10 cellular contexts compared by ENCODE assay signal in genomic region chr15:44128443-44128842, GRCh38.
"Had no signal": no experiment of that assay in that cellular context is flagged by ENCODE, and none has a peak within 500 bp of the region (broad histone marks: within the 10 kb centered on the region; RNA-seq: fewer than 3 reads in every experiment).

No MANE protein-coding gene starts in this region.

- H3K9ac ChIP-seq: GM23248 had no signal

- ATAC-seq: GM23338, HCT116 had no signal

- H3K4me1 ChIP-seq: HAP-1 had no signal

- H2AFZ ChIP-seq: GM23248, GM23338 had no signal

- H3K4me3 ChIP-seq: GM23248, GM23338, HAP-1 had no signal

- DNase-seq: GM23248, GOT3, H7, H9, HCEC 1CT, HFFc6 had no signal

- H3K36me3 ChIP-seq: HAP-1 had no signal

- FAIRE-seq: H1 had no signal

- H3K27ac Mint-ChIP-seq: GM23338, H9, HFFc6 had no signal

- H3K4me2 ChIP-seq: GM23338 had no signal

- H3K4me3 Mint-ChIP-seq: GM23338, H9, HFFc6 had no signal

- H3K4me1 Mint-ChIP-seq: GM23338, H9 had no signal

- H3K9me3 ChIP-seq: HAP-1 had no signal

- H3K27ac ChIP-seq: GM23248 had no signal

- H3K9me3 Mint-ChIP-seq: GM23338, H9, HFFc6 had no signal
